21 cellular contexts compared by ENCODE assay signal in the genomic region with DNA sequence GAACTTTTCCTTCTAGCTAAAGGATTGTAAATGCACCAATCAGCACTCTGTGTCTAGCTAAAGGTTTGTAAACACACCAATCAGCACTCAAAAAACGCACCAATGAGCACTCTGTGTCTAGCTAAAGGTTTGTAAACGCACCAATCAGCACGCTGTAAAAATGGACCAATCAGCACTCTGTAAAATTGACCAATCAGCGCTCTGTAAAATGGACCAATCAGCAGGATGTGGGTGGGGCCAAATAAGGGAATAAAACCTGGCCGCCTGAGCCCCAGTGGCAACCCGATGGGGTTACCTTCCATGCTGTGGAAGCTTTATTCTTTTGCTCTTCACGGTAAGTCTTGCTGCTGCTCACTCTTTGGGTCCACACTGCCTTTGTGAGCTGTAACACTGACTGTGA. TPM values are rescaled to one million over a fixed set of nuclear protein-coding genes. Genes with fewer than 3 reads are reported as not detected.
"Had no signal": no experiment of that assay in that cellular context is flagged by ENCODE, and none has a peak within 500 bp of the region (broad histone marks: within the 10 kb centered on the region; RNA-seq: fewer than 3 reads in every experiment).

No MANE protein-coding gene starts in this region.

RNA-seq across cellular contexts. Expression of gene OR8B8, which starts 13.9 kb away (rescaled TPM):
- total RNA-seq: activated naive CD4-positive, alpha-beta T cell treated with anti-CD3 and anti-CD28 coated beads for 36 hours; activated naive CD4-positive, alpha-beta T cell treated with anti-CD3 and anti-CD28 coated beads, Interleukin-2, amount 50 U/mL, for 72 hours; activated naive CD8-positive, alpha-beta T cell treated with anti-CD3 and anti-CD28 coated beads for 36 hours; activated naive CD8-positive, alpha-beta T cell treated with anti-CD3 and anti-CD28 coated beads, Interleukin-2, amount 10 ng/mL, durations not matched to agents 7 days and 5 days; activated T-cell treated with anti-CD3 and anti-CD28 coated beads, Interleukin-2, amount 50 U/mL, for 4 hours; activated T-cell treated with anti-CD3 and anti-CD28 coated beads, Interleukin-2, amount 50 U/mL, for 72 hours; activated T-helper 1 cell treated with anti-CD3 and anti-CD28 coated beads, Interleukin-12 subunit alpha, Interleukin-12 subunit beta, Interleukin-2, Interleukin-4 antibody, amounts not matched to agents 30 ng/mL and 10 ng/mL and 1 ng/mL, durations not matched to agents 14 hours and 24 hours and 36 hours; activated T-helper 17 cell treated with anti-CD3 and anti-CD28 coated beads, Interleukin-2, amount 50 U/mL, for 72 hours; activated T-helper 2 cell treated with anti-CD3 and anti-CD28 coated beads, Interferon-gamma antibody, Interleukin-2, Interleukin-4, amounts not matched to agents 10 μg/mL and 5 μg/mL and 100 μg/mL, durations not matched to agents 14 hours and 24 hours and 36 hours; adrenal gland; aorta; ascending aorta; astrocyte; body of pancreas; breast epithelium; bronchial epithelial cell; cardiac muscle cell; cardiac septum; cerebellum; chondrocyte had no signal
- polyA plus RNA-seq: adipose tissue, adrenal gland, aorta, cardiac muscle cell had no signal

RNA-seq across cellular contexts. Expression of gene OR8B4, which starts 34.7 kb away (rescaled TPM):
- total RNA-seq: activated naive CD4-positive, alpha-beta T cell treated with anti-CD3 and anti-CD28 coated beads for 36 hours; activated naive CD4-positive, alpha-beta T cell treated with anti-CD3 and anti-CD28 coated beads, Interleukin-2, amount 50 U/mL, for 72 hours; activated naive CD8-positive, alpha-beta T cell treated with anti-CD3 and anti-CD28 coated beads for 36 hours; activated naive CD8-positive, alpha-beta T cell treated with anti-CD3 and anti-CD28 coated beads, Interleukin-2, amount 10 ng/mL, durations not matched to agents 7 days and 5 days; activated T-cell treated with anti-CD3 and anti-CD28 coated beads, Interleukin-2, amount 50 U/mL, for 4 hours; activated T-cell treated with anti-CD3 and anti-CD28 coated beads, Interleukin-2, amount 50 U/mL, for 72 hours; activated T-helper 1 cell treated with anti-CD3 and anti-CD28 coated beads, Interleukin-12 subunit alpha, Interleukin-12 subunit beta, Interleukin-2, Interleukin-4 antibody, amounts not matched to agents 30 ng/mL and 10 ng/mL and 1 ng/mL, durations not matched to agents 14 hours and 24 hours and 36 hours; activated T-helper 17 cell treated with anti-CD3 and anti-CD28 coated beads, Interleukin-2, amount 50 U/mL, for 72 hours; activated T-helper 2 cell treated with anti-CD3 and anti-CD28 coated beads, Interferon-gamma antibody, Interleukin-2, Interleukin-4, amounts not matched to agents 10 μg/mL and 5 μg/mL and 100 μg/mL, durations not matched to agents 14 hours and 24 hours and 36 hours; adrenal gland; aorta; ascending aorta; astrocyte; body of pancreas; breast epithelium; bronchial epithelial cell; cardiac muscle cell; cardiac septum; cerebellum; chondrocyte had no signal
- polyA plus RNA-seq: adipose tissue, adrenal gland, aorta, cardiac muscle cell had no signal
